ENCODE assay signal across 8 cellular contexts in genomic region chr10:3173173-3173878, GRCh38. TPM values are rescaled to one million over a fixed set of nuclear protein-coding genes. Genes with fewer than 3 reads are reported as not detected.
A peak's percentile ranks its signal among the peaks of the same experiment; 100 is the strongest.
DNase-seq lines count a peak whose midpoint lies in the region; FAIRE-seq and TF ChIP-seq lines count a peak whose summit lies in the region.

No MANE protein-coding gene starts in this region.

- H3K36me3 Mint-ChIP-seq in H9 (ENCODE audit: insufficient read depth in 1 of 3, low read depth in 3 of 3) (peaks cover 3 to 11% (median 5%) of the 10 kb centered on the region in 3 experiments; a peak in 5 of 7 replicates), astrocyte (ENCODE audit: low read depth, unreplicated experiment) (peaks cover 7% of the 10 kb centered on the region)

- H2BK15ac ChIP-seq in H9 (ENCODE audit: low read depth, low read length), result no peak overlapping the region

- H3K56ac ChIP-seq in H9 (ENCODE audit: insufficient read length, low read depth, low read length), result no peak overlapping the region

- H3K4me3 ChIP-seq in NB4 (ENCODE audit: low read depth, low read length) (no peak overlapping the region), astrocyte (ENCODE audit: insufficient read depth, low read depth, low read length) (peak overlapping the region; percentile 51), kidney (ENCODE audit: low read length in 2 of 2) (peak overlapping the region; percentile 44 to 62), stomach smooth muscle (ENCODE audit: low read length in 2 of 2) (peak overlapping the region; percentile 46 to 73)

- no peaks in the 10 kb centered on the region for H3K79me2 ChIP-seq in H9 (ENCODE audit: insufficient read depth, low read length)
- H3K79me2 ChIP-seq in astrocyte (ENCODE audit: insufficient read depth, low read length), result peaks cover 35% of the 10 kb centered on the region

- no peak overlapping the region for H2AFZ ChIP-seq in H9 (ENCODE audit: low read length)
- H2AFZ ChIP-seq in astrocyte (ENCODE audit: low read depth, low read length), result peak overlapping the region; percentile 64

- H4K5ac ChIP-seq in H9 (ENCODE audit: insufficient read length, low read depth, low read length), result no peak overlapping the region

- 0 out of 2 replicates have a peak, but pooled peaks cover 4% of the 10 kb centered on the region for H3K4me1 ChIP-seq in H9 (ENCODE audit: insufficient read depth, low read length)
- H3K4me1 ChIP-seq in astrocyte (ENCODE audit: insufficient read depth, low read length), result no peaks in the 10 kb centered on the region
- H3K4me1 ChIP-seq in kidney (ENCODE audit: control insufficient read depth in 1 of 2, insufficient read depth in 1 of 2, low read depth in 1 of 2, low read length in 2 of 2), result peaks cover 0 to 4% of the 10 kb centered on the region in 2 donors
- peaks cover 2% of the 10 kb centered on the region for H3K4me1 ChIP-seq in stomach smooth muscle (ENCODE audit: control insufficient read depth, insufficient read depth, low read length)

- H3K4me2 ChIP-seq in H9 (ENCODE audit: insufficient read depth, insufficient read length, low read length), result no peak overlapping the region
- H3K4me2 ChIP-seq in astrocyte (ENCODE audit: low read length), result peak overlapping the region; percentile 85

- WGBS in H9 (ENCODE audit: extremely low coverage, insufficient read length, low lambda C conversion rate), result no CpG with 5 or more reads among the region's 26 CpGs

- H3K9me3 ChIP-seq in H9 (ENCODE audit: control insufficient read depth, low read depth, low read length) (no peaks in the 10 kb centered on the region), astrocyte (ENCODE audit: insufficient read depth, low read depth, low read length) (no peaks in the 10 kb centered on the region), kidney (ENCODE audit: control insufficient read depth in 1 of 2, low read length in 2 of 2) (no peaks in the 10 kb centered on the region), stomach smooth muscle (ENCODE audit: control insufficient read depth in 2 of 2, low read length in 2 of 2) (no peaks in the 10 kb centered on the region)

- peak; percentile 89 for DNase-seq in activated CD4-positive, alpha-beta T cell treated with anti-CD3 and anti-CD28 coated beads for 48 hours
- DNase-seq in activated CD4-positive, alpha-beta T cell treated with anti-CD3 and anti-CD28 coated beads for 4 hours, result no peak
- DNase-seq in H9, result peak; percentile 100
- peak; percentile 3 for DNase-seq in NB4 (ENCODE audit: low read depth)
- DNase-seq in astrocyte (ENCODE audit: low read depth), result no peak
- no peak for DNase-seq in kidney
- DNase-seq in GOT3 (lab: John Stamatoyannopoulos, UW), result no peak

- H3K14ac ChIP-seq in H9 (ENCODE audit: insufficient read depth, low read length), result 0 out of 2 replicates have a peak overlapping the region, but pooled peaks have one; percentile 33

- H3K27me3 Mint-ChIP-seq in H9 (ENCODE audit: low read depth) (no peaks in the 10 kb centered on the region), astrocyte (ENCODE audit: low read depth, unreplicated experiment) (no peaks in the 10 kb centered on the region)

- no peak overlapping the region for H2AK5ac ChIP-seq in H9 (ENCODE audit: insufficient read length, low read length)

- intact Hi-C loops in kidney (cut with DNase I), result no loop called here

- peak overlapping the region; percentile 81 for H3K18ac ChIP-seq in H9 (ENCODE audit: insufficient read length, low read depth, low read length)

- no peak overlapping the region for H2BK12ac ChIP-seq in H9 (ENCODE audit: insufficient read length, low read depth, low read length)

- H3K27ac Mint-ChIP-seq in H9 (peak overlapping the region; percentile 70 to 95 (median 84); a peak in 5 of 7 replicates), astrocyte (ENCODE audit: unreplicated experiment) (no peak overlapping the region)

- no peak overlapping the region for H3K9ac ChIP-seq in H9 (ENCODE audit: extremely low read depth, insufficient read length, low read length)
- no peak overlapping the region for H3K9ac ChIP-seq in astrocyte (ENCODE audit: low read length)
- H3K9ac ChIP-seq in kidney (ENCODE audit: low read length in 2 of 2), result no peak overlapping the region
- H3K9ac ChIP-seq in stomach smooth muscle (ENCODE audit: low read length in 2 of 2), result no peak overlapping the region

- no peak overlapping the region for H2BK20ac ChIP-seq in H9 (ENCODE audit: low read depth, low read length, poor library complexity, severe bottlenecking)

- no peaks in the 10 kb centered on the region for H3K9me3 Mint-ChIP-seq in H9
- H3K9me3 Mint-ChIP-seq in astrocyte (ENCODE audit: unreplicated experiment), result no peaks in the 10 kb centered on the region

- no peak overlapping the region for H3T11ph ChIP-seq in H9 (ENCODE audit: low read length)

- no peaks in the 10 kb centered on the region for H4K20me1 ChIP-seq in H9 (ENCODE audit: control insufficient read depth, insufficient read depth, insufficient read length)
- peaks cover 19% of the 10 kb centered on the region for H4K20me1 ChIP-seq in astrocyte (ENCODE audit: insufficient read depth, low read length)

- no peak overlapping the region for H3K23ac ChIP-seq in H9 (ENCODE audit: insufficient read length, low read depth, low read length)

- no peak overlapping the region for H2BK5ac ChIP-seq in H9 (ENCODE audit: insufficient read length, low read length)

- TF ChIP-seq CTCF in H9 (conservative IDR thresholded peaks at IDR 0.05) (no peak), NB4 (IDR thresholded peaks at IDR 0.05; ENCODE audit: low read depth, low read length) (no peak), astrocyte (IDR thresholded peaks at IDR 0.05; ENCODE audit: insufficient read depth, low read depth, low read length) (no peak), kidney (IDR thresholded peaks at IDR 0.05; ENCODE audit: borderline replicate concordance, extremely low read depth, insufficient read depth) (no peak)

- H3K4me3 Mint-ChIP-seq in H9 (peak overlapping the region; percentile 65 to 80), astrocyte (ENCODE audit: unreplicated experiment) (peak overlapping the region; percentile 82)

- no peak overlapping the region for H2BK120ac ChIP-seq in H9 (ENCODE audit: low read depth, low read length, poor library complexity, severe bottlenecking)

- no peak overlapping the region for H3K27ac ChIP-seq in H9 (ENCODE audit: insufficient read length, low read depth, low read length)
- no peak overlapping the region for H3K27ac ChIP-seq in astrocyte (ENCODE audit: low read depth, low read length)
- no peak overlapping the region for H3K27ac ChIP-seq in kidney (ENCODE audit: low read depth in 2 of 2, low read length in 2 of 2)
- no peak overlapping the region for H3K27ac ChIP-seq in stomach smooth muscle (ENCODE audit: low read length)

- no peaks in the 10 kb centered on the region for H3K27me3 ChIP-seq in H9 (ENCODE audit: insufficient read depth, low read length)
- H3K27me3 ChIP-seq in astrocyte (ENCODE audit: insufficient read depth, low read length), result no peaks in the 10 kb centered on the region
- no peaks in the 10 kb centered on the region for H3K27me3 ChIP-seq in stomach smooth muscle (ENCODE audit: control insufficient read depth in 1 of 2, insufficient read depth in 2 of 2, low read length in 2 of 2)

- no peaks in the 10 kb centered on the region for H3K79me1 ChIP-seq in H9 (ENCODE audit: insufficient read depth, low read depth, low read length, poor library complexity, severe bottlenecking)

- H4K91ac ChIP-seq in H9 (ENCODE audit: insufficient read length, low read depth, low read length), result no peak overlapping the region

- H3K4me1 Mint-ChIP-seq in H9 (peaks cover 2 to 12% of the 10 kb centered on the region in 2 experiments), astrocyte (ENCODE audit: low read depth, unreplicated experiment) (no peaks in the 10 kb centered on the region)

- H3K23me2 ChIP-seq in H9 (ENCODE audit: insufficient read length, low read depth, low read length, poor library complexity, severe bottlenecking), result peaks cover 4% of the 10 kb centered on the region

- H3K4ac ChIP-seq in H9 (ENCODE audit: low read depth, low read length), result no peak overlapping the region

- no peak for FAIRE-seq in astrocyte (lab: Jason Lieb, UNC)
- no peak for FAIRE-seq in kidney (lab: Jason Lieb, UNC)

- H3K36me3 ChIP-seq in astrocyte (ENCODE audit: insufficient read depth, low read length) (peaks cover 13% of the 10 kb centered on the region), kidney (ENCODE audit: control insufficient read depth in 1 of 2, insufficient read depth in 2 of 2, low read length in 2 of 2) (peaks cover 5 to 10% of the 10 kb centered on the region in 2 donors), stomach smooth muscle (ENCODE audit: control insufficient read depth in 2 of 2, insufficient read depth in 2 of 2, low read length in 2 of 2) (peaks cover 9 to 14% of the 10 kb centered on the region in 2 donors)

- TF ChIP-seq POLR2A in NB4 (IDR thresholded peaks at IDR 0.05; ENCODE audit: extremely low read depth, insufficient read length), result no peak

- no peak overlapping the region for H4K8ac ChIP-seq in H9 (replicated peaks; ENCODE audit: insufficient read length, low read depth, low read length)

RNA-seq across cellular contexts. Expression of gene PITRM1, which starts 0.7 kb away (rescaled TPM):
- total RNA-seq in H9 (2021), result 27.8 and 28.8 TPM in 2 replicates
- 80.4 and 81.3 TPM in 2 replicates for total RNA-seq in astrocyte
- total RNA-seq in kidney, result 60.7 TPM
- 28.8 TPM for polyA plus RNA-seq in kidney (ENCODE audit: insufficient read depth, low read depth, low replicate concordance)

Comparison
In these comparisons a context has a peak if more than half of its experiments do, and no peak if none do; other contexts are left out.
1. DNase-seq: peak in activated CD4-positive, alpha-beta T cell treated with anti-CD3 and anti-CD28 coated beads for 48 hours (single experiment), H9 (single experiment) and NB4 (single experiment); none in activated CD4-positive, alpha-beta T cell treated with anti-CD3 and anti-CD28 coated beads for 4 hours (0 of 2), astrocyte (single experiment), kidney (single experiment) and GOT3 (single experiment).